In genomic region chr10:131728829-131729228, GRCh38 we compare ENCODE assay signal across 1 cellular context.
TF ChIP-seq lines count a peak whose summit lies in the region.

No MANE protein-coding gene starts in this region.

TF ChIP-seq in SK-N-SH treated with all-trans-retinoic acid at 6 μM for 48 hours, 23 proteins besides CTCF, POLR2A, EP300 and RAD21 (continued from another document):
- TF ChIP-seq CREB5 (CRISPR knock-in tag; IDR thresholded peaks at IDR 0.05; ENCODE audit: low read depth) (no peak), OSR1 (CRISPR knock-in tag; IDR thresholded peaks at IDR 0.05) (no peak), ZFP30 (CRISPR knock-in tag; IDR thresholded peaks at IDR 0.05) (no peak), ZFP3 (CRISPR knock-in tag; IDR thresholded peaks at IDR 0.05) (no peak), BACH2 (CRISPR knock-in tag; IDR thresholded peaks at IDR 0.05; ENCODE audit: borderline replicate concordance) (no peak)
- TF ChIP-seq, protein P1, sequence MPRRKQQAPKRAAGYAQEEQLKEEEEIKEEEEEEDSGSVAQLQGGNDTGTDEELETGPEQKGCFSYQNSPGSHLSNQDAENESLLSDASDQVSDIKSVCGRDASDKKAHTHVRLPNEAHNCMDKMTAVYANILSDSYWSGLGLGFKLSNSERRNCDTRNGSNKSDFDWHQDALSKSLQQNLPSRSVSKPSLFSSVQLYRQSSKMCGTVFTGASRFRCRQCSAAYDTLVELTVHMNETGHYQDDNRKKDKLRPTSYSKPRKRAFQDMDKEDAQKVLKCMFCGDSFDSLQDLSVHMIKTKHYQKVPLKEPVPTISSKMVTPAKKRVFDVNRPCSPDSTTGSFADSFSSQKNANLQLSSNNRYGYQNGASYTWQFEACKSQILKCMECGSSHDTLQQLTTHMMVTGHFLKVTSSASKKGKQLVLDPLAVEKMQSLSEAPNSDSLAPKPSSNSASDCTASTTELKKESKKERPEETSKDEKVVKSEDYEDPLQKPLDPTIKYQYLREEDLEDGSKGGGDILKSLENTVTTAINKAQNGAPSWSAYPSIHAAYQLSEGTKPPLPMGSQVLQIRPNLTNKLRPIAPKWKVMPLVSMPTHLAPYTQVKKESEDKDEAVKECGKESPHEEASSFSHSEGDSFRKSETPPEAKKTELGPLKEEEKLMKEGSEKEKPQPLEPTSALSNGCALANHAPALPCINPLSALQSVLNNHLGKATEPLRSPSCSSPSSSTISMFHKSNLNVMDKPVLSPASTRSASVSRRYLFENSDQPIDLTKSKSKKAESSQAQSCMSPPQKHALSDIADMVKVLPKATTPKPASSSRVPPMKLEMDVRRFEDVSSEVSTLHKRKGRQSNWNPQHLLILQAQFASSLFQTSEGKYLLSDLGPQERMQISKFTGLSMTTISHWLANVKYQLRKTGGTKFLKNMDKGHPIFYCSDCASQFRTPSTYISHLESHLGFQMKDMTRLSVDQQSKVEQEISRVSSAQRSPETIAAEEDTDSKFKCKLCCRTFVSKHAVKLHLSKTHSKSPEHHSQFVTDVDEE (CRISPR knock-in tag; IDR thresholded peaks at IDR 0.05), result no peak
- TF ChIP-seq, protein P2, sequence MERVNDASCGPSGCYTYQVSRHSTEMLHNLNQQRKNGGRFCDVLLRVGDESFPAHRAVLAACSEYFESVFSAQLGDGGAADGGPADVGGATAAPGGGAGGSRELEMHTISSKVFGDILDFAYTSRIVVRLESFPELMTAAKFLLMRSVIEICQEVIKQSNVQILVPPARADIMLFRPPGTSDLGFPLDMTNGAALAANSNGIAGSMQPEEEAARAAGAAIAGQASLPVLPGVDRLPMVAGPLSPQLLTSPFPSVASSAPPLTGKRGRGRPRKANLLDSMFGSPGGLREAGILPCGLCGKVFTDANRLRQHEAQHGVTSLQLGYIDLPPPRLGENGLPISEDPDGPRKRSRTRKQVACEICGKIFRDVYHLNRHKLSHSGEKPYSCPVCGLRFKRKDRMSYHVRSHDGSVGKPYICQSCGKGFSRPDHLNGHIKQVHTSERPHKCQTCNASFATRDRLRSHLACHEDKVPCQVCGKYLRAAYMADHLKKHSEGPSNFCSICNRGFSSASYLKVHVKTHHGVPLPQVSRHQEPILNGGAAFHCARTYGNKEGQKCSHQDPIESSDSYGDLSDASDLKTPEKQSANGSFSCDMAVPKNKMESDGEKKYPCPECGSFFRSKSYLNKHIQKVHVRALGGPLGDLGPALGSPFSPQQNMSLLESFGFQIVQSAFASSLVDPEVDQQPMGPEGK (CRISPR knock-in tag; IDR thresholded peaks at IDR 0.05; ENCODE audit: borderline replicate concordance), result no peak
